8 cellular contexts compared by ENCODE assay signal in genomic region chr10:84429926-84430520, GRCh38.
A peak's percentile ranks its signal among the peaks of the same experiment; 100 is the strongest.
DNase-seq lines count a peak whose midpoint lies in the region; ATAC-seq and TF ChIP-seq lines count a peak whose summit lies in the region.

No MANE protein-coding gene starts in this region.

- ATAC-seq in GM18520 (IDR thresholded peaks at IDR 0.05; ENCODE audit: unreplicated experiment): peak; percentile 86
- peak; percentile 98 for ATAC-seq in HG03025 (IDR thresholded peaks at IDR 0.05; ENCODE audit: low FRiP score, unreplicated experiment)
- peak; percentile 82 for ATAC-seq in activated CD8-positive, alpha-beta memory T cell treated with anti-CD3 and anti-CD28 coated beads, Interleukin-2, amount 10 ng/mL, durations not matched to agents 7 days and 5 days
- peak; percentile 99 for ATAC-seq in esophagus mucosa

- no peaks in the 10 kb centered on the region for H3K9me3 Mint-ChIP-seq in activated CD8-positive, alpha-beta memory T cell treated with anti-CD3 and anti-CD28 coated beads, Interleukin-2, amount 10 ng/mL, durations not matched to agents 7 days and 5 days (ENCODE audit: low read depth)
- no peaks in the 10 kb centered on the region for H3K9me3 Mint-ChIP-seq in neural crest cell
- H3K9me3 Mint-ChIP-seq in type B pancreatic cell: peaks cover 6% of the 10 kb centered on the region

- CTCF ChIA-PET in activated CD8-positive, alpha-beta memory T cell treated with anti-CD3 and anti-CD28 coated beads, Interleukin-2, amount 10 ng/mL, durations not matched to agents 7 days and 5 days (lab: Charles Lee): interaction anchor here (0.6 to 6.9 kb wide), 22 partner anchors 8 to 283 kb away, joined by 3 to 48 read pairs (median 4); no protein-coding TSS in a partner anchor

- no peak overlapping the region for H3K4me3 ChIP-seq in AG09309 (ENCODE audit: control insufficient read depth, low read depth, low read length)

- peak; percentile 69 for TF ChIP-seq CTCF in AG09309 (IDR thresholded peaks at IDR 0.05; ENCODE audit: control insufficient read depth, insufficient read depth, low read depth, low read length, missing control alignments)
- TF ChIP-seq CTCF in neural crest cell (conservative IDR thresholded peaks at IDR 0.05): peak; percentile 75
- TF ChIP-seq CTCF in type B pancreatic cell (conservative IDR thresholded peaks at IDR 0.05): peak; percentile 81

- DNase-seq in AG09309 (ENCODE audit: low read depth): no peak
- peak; percentile 45 for DNase-seq in NCI-H748 treated with DMSO at 0.1 percent for 48 hours (lab: John Stamatoyannopoulos, UW)
- DNase-seq in activated CD8-positive, alpha-beta memory T cell treated with anti-CD3 and anti-CD28 coated beads, Interleukin-2, amount 10 ng/mL, durations not matched to agents 7 days and 5 days: peak; percentile 75
- DNase-seq in neural crest cell (ENCODE audit: low read depth, low spot score): peak; percentile 55
- no peak for DNase-seq in type B pancreatic cell (ENCODE audit: extremely low spot score, unreplicated experiment)

- no peak overlapping the region for H3K27ac Mint-ChIP-seq in activated CD8-positive, alpha-beta memory T cell treated with anti-CD3 and anti-CD28 coated beads, Interleukin-2, amount 10 ng/mL, durations not matched to agents 7 days and 5 days
- H3K27ac Mint-ChIP-seq in neural crest cell (ENCODE audit: unreplicated experiment) (no peak overlapping the region), type B pancreatic cell (peak overlapping the region; percentile 49)

- H3K27me3 Mint-ChIP-seq in activated CD8-positive, alpha-beta memory T cell treated with anti-CD3 and anti-CD28 coated beads, Interleukin-2, amount 10 ng/mL, durations not matched to agents 7 days and 5 days: no peaks in the 10 kb centered on the region
- H3K27me3 Mint-ChIP-seq in neural crest cell (ENCODE audit: low read depth) (no peaks in the 10 kb centered on the region), type B pancreatic cell (no peaks in the 10 kb centered on the region)

- no peak overlapping the region for H3K4me3 Mint-ChIP-seq in activated CD8-positive, alpha-beta memory T cell treated with anti-CD3 and anti-CD28 coated beads, Interleukin-2, amount 10 ng/mL, durations not matched to agents 7 days and 5 days
- H3K4me3 Mint-ChIP-seq in neural crest cell (no peak overlapping the region), type B pancreatic cell (peak overlapping the region; percentile 63)

- H3K36me3 Mint-ChIP-seq in activated CD8-positive, alpha-beta memory T cell treated with anti-CD3 and anti-CD28 coated beads, Interleukin-2, amount 10 ng/mL, durations not matched to agents 7 days and 5 days: peaks cover 15% of the 10 kb centered on the region
- H3K36me3 Mint-ChIP-seq in neural crest cell (ENCODE audit: low read depth) (peaks cover 3% of the 10 kb centered on the region), type B pancreatic cell (peaks cover 42% of the 10 kb centered on the region)

- H3K4me1 Mint-ChIP-seq in activated CD8-positive, alpha-beta memory T cell treated with anti-CD3 and anti-CD28 coated beads, Interleukin-2, amount 10 ng/mL, durations not matched to agents 7 days and 5 days: peaks cover 10% of the 10 kb centered on the region
- H3K4me1 Mint-ChIP-seq in neural crest cell (peaks cover 12% of the 10 kb centered on the region), type B pancreatic cell (ENCODE audit: unreplicated experiment) (peaks cover 13% of the 10 kb centered on the region)

Comparison
In these comparisons a context has a peak if more than half of its experiments do, and no peak if none do; other contexts are left out.
1. DNase-seq: peak in NCI-H748 treated with DMSO at 0.1 percent for 48 hours (single experiment), activated CD8-positive, alpha-beta memory T cell treated with anti-CD3 and anti-CD28 coated beads, Interleukin-2, amount 10 ng/mL, durations not matched to agents 7 days and 5 days (single experiment) and neural crest cell (single experiment); none in AG09309 (single experiment) and type B pancreatic cell (single experiment).
2. Peak in every context shown above with its lines, with median percentiles within 50 percentile points of each other: CTCF ChIP-seq and ATAC-seq.